Comparison of ENCODE assay signal across 8 cellular contexts in genomic region chr16:1002399-1003161, GRCh38. TPM values are rescaled to one million over a fixed set of nuclear protein-coding genes. Genes with fewer than 3 reads are reported as not detected.
DNase-seq lines count a peak whose midpoint lies in the region; ATAC-seq and TF ChIP-seq lines count a peak whose summit lies in the region.

No MANE protein-coding gene starts in this region.

- H3K4me1 ChIP-seq in gastrocnemius medialis: no peaks in the 10 kb centered on the region
- H3K4me1 ChIP-seq in spleen: peaks cover 0 to 34% (median 19%) of the 10 kb centered on the region in 6 donors

- no peak overlapping the region for H3K4me3 ChIP-seq in gastrocnemius medialis
- no peak overlapping the region for H3K4me3 ChIP-seq in spleen

- no peak for TF ChIP-seq CTCF in chondrocyte (IDR thresholded peaks at IDR 0.05)
- no peak for TF ChIP-seq CTCF in gastrocnemius medialis (IDR thresholded peaks at IDR 0.05 in 4 of 5, conservative IDR thresholded peaks at IDR 0.05 in 1 of 5)
- no peak for TF ChIP-seq CTCF in spleen (IDR thresholded peaks at IDR 0.05 in 8 of 11, conservative IDR thresholded peaks at IDR 0.05 in 3 of 11)

- peaks cover 12% of the 10 kb centered on the region for H3K27me3 Mint-ChIP-seq in chondrocyte (ENCODE audit: low read depth)

- intact Hi-C loops in gastrocnemius medialis (cut with DNase I; ENCODE audit: low total_unique reads): no loop called here
- intact Hi-C loops in spleen (cut with DNase I; ENCODE audit: low total_unique reads): no loop called here

- H3K27ac Mint-ChIP-seq in chondrocyte (ENCODE audit: unreplicated experiment): no peak overlapping the region

- H3K27ac ChIP-seq in gastrocnemius medialis (no peak overlapping the region), spleen (no peak overlapping the region)

- H3K9me3 Mint-ChIP-seq in chondrocyte (ENCODE audit: low read depth): peaks cover 3% of the 10 kb centered on the region

- H3K9me3 ChIP-seq in gastrocnemius medialis: no peaks in the 10 kb centered on the region
- no peaks in the 10 kb centered on the region for H3K9me3 ChIP-seq in spleen

- peak; percentile 63 to 79 for ATAC-seq in gastrocnemius medialis
- ATAC-seq in HG03159 (IDR thresholded peaks at IDR 0.05; ENCODE audit: unreplicated experiment): no peak
- no peak for ATAC-seq in GM18867 (IDR thresholded peaks at IDR 0.05; ENCODE audit: unreplicated experiment)

- in situ Hi-C loops in gastrocnemius medialis (cut with MboI; ENCODE audit: low sequenced_read_pairs in 4 of 4): no loop called here

- DNase-seq in HT-29 (ENCODE audit: low spot score) (peak; percentile 92), chondrocyte (ENCODE audit: low spot score) (no peak), gastrocnemius medialis (peak; percentile 13 to 48), spleen (no peak), NCI-H526 (lab: John Stamatoyannopoulos, UW) (no peak)
- peak; percentile 84 to 88 for DNase-seq in activated CD4-positive, alpha-beta T cell treated with anti-CD3 and anti-CD28 coated beads for 4 hours

- 77 to 95% (median 82%) methylated on average over 34 to 46 of the region's 46 CpGs for WGBS in spleen, 5 donors

- TF ChIP-seq POLR2A in gastrocnemius medialis (IDR thresholded peaks at IDR 0.05) (no peak), spleen (IDR thresholded peaks at IDR 0.05) (no peak)

- peaks cover 18 to 43% (median 25%) of the 10 kb centered on the region in 3 donors for H3K27me3 ChIP-seq in gastrocnemius medialis
- peaks cover 0 to 80% (median 11%) of the 10 kb centered on the region in 7 donors for H3K27me3 ChIP-seq in spleen (replicated peaks in 1 of 7)

- H3K36me3 ChIP-seq in gastrocnemius medialis: no peaks in the 10 kb centered on the region
- H3K36me3 ChIP-seq in spleen: no peaks in the 10 kb centered on the region

- peaks cover 14% of the 10 kb centered on the region for H3K4me1 Mint-ChIP-seq in chondrocyte (ENCODE audit: low read depth)

- H3K4me3 Mint-ChIP-seq in chondrocyte (ENCODE audit: unreplicated experiment): peak overlapping the region; percentile 1

- peaks cover 2% of the 10 kb centered on the region for H3K36me3 Mint-ChIP-seq in chondrocyte (ENCODE audit: low read depth)

RNA-seq across cellular contexts. Expression of gene SOX8, which starts 21.0 kb away (rescaled TPM):
- 0.08 and 0.61 TPM in 2 replicates for total RNA-seq in HT-29 (2014; rRNA removed; shearing (Covaris generic))
- total RNA-seq in chondrocyte (0.10 to 0.15 TPM (median 0.15 TPM) in 3 replicates), gastrocnemius medialis (under 1 TPM; 0.10 to 0.91 (median 0.33) TPM), spleen (1 to 10 TPM in 6 of 7 donors, under 1 TPM in 1; 0.60 to 2.7 (median 1.6) TPM)
- polyA plus RNA-seq in spleen: 1 to 10 TPM; 2.5 to 3.7 (median 2.7) TPM

RNA-seq across cellular contexts. Expression of gene LMF1, which starts 31.8 kb away (rescaled TPM):
- 2.1 and 5.2 TPM in 2 replicates for total RNA-seq in HT-29 (2014; rRNA removed; shearing (Covaris generic))
- total RNA-seq in chondrocyte (21.6 to 25.6 TPM (median 21.7 TPM) in 3 replicates), gastrocnemius medialis (10 to 100 TPM in 2 of 4 donors, 1 to 10 TPM in 2; 7.7 to 15.8 (median 10.2) TPM), spleen (10 to 100 TPM; 22.5 to 57.6 (median 39.9) TPM)
- 10 to 100 TPM; 10.4 to 22.6 (median 19.8) TPM for polyA plus RNA-seq in spleen

Comparison
In these comparisons a context has a peak if more than half of its experiments do, and no peak if none do; other contexts are left out.
1. DNase-seq: peak in HT-29 (single experiment), activated CD4-positive, alpha-beta T cell treated with anti-CD3 and anti-CD28 coated beads for 4 hours (2 of 2) and gastrocnemius medialis (2 of 2); none in chondrocyte (single experiment), spleen (single experiment) and NCI-H526 (0 of 2).
2. ATAC-seq: peak in gastrocnemius medialis (2 of 2); none in HG03159 (single experiment) and GM18867 (single experiment).